Comparison of ENCODE assay signal across 25 cellular contexts in genomic region chr2:4898706-4899105, GRCh38.
A peak's percentile ranks its signal among the peaks of the same experiment; 100 is the strongest.
DNase-seq lines count a peak whose midpoint lies in the region; ATAC-seq, FAIRE-seq and TF ChIP-seq lines count a peak whose summit lies in the region.
"Had no signal": no experiment of that assay in that cellular context is flagged by ENCODE, and none has a peak within 500 bp of the region (broad histone marks: within the 10 kb centered on the region; RNA-seq: fewer than 3 reads in every experiment).

No MANE protein-coding gene starts in this region.

- no peaks in the 10 kb centered on the region for H3K4me1 Mint-ChIP-seq in astrocyte (ENCODE audit: low read depth, unreplicated experiment)
- H3K4me1 Mint-ChIP-seq: activated CD4-positive, alpha-beta T cell treated with anti-CD3 and anti-CD28 coated beads for 36 hours; activated naive CD4-positive, alpha-beta T cell treated with anti-CD3 and anti-CD28 coated beads, Interleukin-2, amount 50 U/mL, for 24 hours had no signal

- no peak overlapping the region for H2AFZ ChIP-seq in astrocyte (ENCODE audit: low read depth, low read length)
- no peak overlapping the region for H2AFZ ChIP-seq in keratinocyte (ENCODE audit: control insufficient read depth, low read length)
- H2AFZ ChIP-seq: hepatocyte had no signal

- no peaks in the 10 kb centered on the region for H3K27me3 ChIP-seq in astrocyte (ENCODE audit: insufficient read depth, low read length)
- no peaks in the 10 kb centered on the region for H3K27me3 ChIP-seq in keratinocyte (ENCODE audit: control insufficient read depth, extremely low read depth, insufficient read depth, low read length)
- H3K27me3 ChIP-seq: ascending aorta, hepatocyte, tibial nerve had no signal

- no peak overlapping the region for H3K27ac ChIP-seq in astrocyte (ENCODE audit: low read depth, low read length)
- no peak overlapping the region for H3K27ac ChIP-seq in keratinocyte (ENCODE audit: control insufficient read depth, insufficient read depth, low read length)
- H3K27ac ChIP-seq: 22Rv1, ascending aorta, hepatocyte, tibial nerve had no signal

- H3K79me2 ChIP-seq in astrocyte (ENCODE audit: insufficient read depth, low read length) (no peaks in the 10 kb centered on the region), keratinocyte (ENCODE audit: control insufficient read depth, insufficient read depth, low read length) (no peaks in the 10 kb centered on the region)
- H3K79me2 ChIP-seq: hepatocyte had no signal

- no peak overlapping the region for H3K4me3 Mint-ChIP-seq in astrocyte (ENCODE audit: unreplicated experiment)
- H3K4me3 Mint-ChIP-seq: activated CD4-positive, alpha-beta T cell treated with anti-CD3 and anti-CD28 coated beads for 36 hours; activated naive CD4-positive, alpha-beta T cell treated with anti-CD3 and anti-CD28 coated beads, Interleukin-2, amount 50 U/mL, for 24 hours; activated T-cell treated with anti-CD3 and anti-CD28 coated beads, Interleukin-2, amount 50 U/mL, for 72 hours; nephron had no signal

- H3K27me3 Mint-ChIP-seq in astrocyte (ENCODE audit: low read depth, unreplicated experiment): no peaks in the 10 kb centered on the region
- H3K27me3 Mint-ChIP-seq: activated CD4-positive, alpha-beta T cell treated with anti-CD3 and anti-CD28 coated beads for 36 hours; activated naive CD4-positive, alpha-beta T cell treated with anti-CD3 and anti-CD28 coated beads, Interleukin-2, amount 50 U/mL, for 24 hours had no signal

- H3K4me3 ChIP-seq in astrocyte (ENCODE audit: insufficient read depth, low read depth, low read length) (no peak overlapping the region), keratinocyte (ENCODE audit: control insufficient read depth in 2 of 3, extremely low read depth in 1 of 3, insufficient read depth in 2 of 3, low read depth in 1 of 3, low read length in 3 of 3) (peak overlapping the region in 1 of 3 experiments; percentile 7)
- H3K4me3 ChIP-seq: ascending aorta, hepatocyte, tibial nerve had no signal

- H3K9me1 ChIP-seq in keratinocyte (ENCODE audit: control insufficient read depth, extremely low read depth, insufficient read depth, low read length): no peaks in the 10 kb centered on the region

- no peak overlapping the region for H3K27ac Mint-ChIP-seq in astrocyte (ENCODE audit: unreplicated experiment)
- H3K27ac Mint-ChIP-seq: activated CD4-positive, alpha-beta T cell treated with anti-CD3 and anti-CD28 coated beads for 36 hours; activated naive CD4-positive, alpha-beta T cell treated with anti-CD3 and anti-CD28 coated beads, Interleukin-2, amount 50 U/mL, for 24 hours; activated T-cell treated with anti-CD3 and anti-CD28 coated beads, Interleukin-2, amount 50 U/mL, for 72 hours; nephron had no signal

- H3K4me2 ChIP-seq in astrocyte (ENCODE audit: low read length) (peak overlapping the region; percentile 29), keratinocyte (ENCODE audit: control insufficient read depth, extremely low read depth, insufficient read depth, low read depth, low read length) (peak overlapping the region; percentile 48)
- H3K4me2 ChIP-seq: hepatocyte had no signal

- FAIRE-seq in astrocyte (lab: Jason Lieb, UNC) (no peak), keratinocyte (lab: Jason Lieb, UNC) (peak; percentile 74)
- FAIRE-seq: GM18507, HepG2, kidney had no signal

- H3K36me3 Mint-ChIP-seq in astrocyte (ENCODE audit: low read depth, unreplicated experiment): no peaks in the 10 kb centered on the region
- H3K36me3 Mint-ChIP-seq: activated naive CD4-positive, alpha-beta T cell treated with anti-CD3 and anti-CD28 coated beads, Interleukin-2, amount 50 U/mL, for 24 hours had no signal

- H3K9me3 Mint-ChIP-seq in astrocyte (ENCODE audit: unreplicated experiment): peaks cover 2% of the 10 kb centered on the region
- H3K9me3 Mint-ChIP-seq: nephron had no signal

- H3K4me1 ChIP-seq in astrocyte (ENCODE audit: insufficient read depth, low read length): peaks cover 3% of the 10 kb centered on the region
- H3K4me1 ChIP-seq in keratinocyte (ENCODE audit: control insufficient read depth, extremely low read depth, insufficient read depth, low read length): peaks cover 18% of the 10 kb centered on the region
- H3K4me1 ChIP-seq: ascending aorta, Caco-2, tibial nerve had no signal

- peak; percentile 20 for DNase-seq in NCI-H748 treated with DMSO at 0.1 percent for 48 hours (lab: John Stamatoyannopoulos, UW)
- no peak for DNase-seq in NCI-H748 (lab: John Stamatoyannopoulos, UW; ENCODE audit: unreplicated experiment)
- peak; percentile 57 for DNase-seq in astrocyte (ENCODE audit: low read depth)
- no peak for DNase-seq in keratinocyte (ENCODE audit: low read depth, low spot score)
- no peak for DNase-seq in NCI-H2081 (lab: John Stamatoyannopoulos, UW)
- DNase-seq in cortex of kidney (lab: John Stamatoyannopoulos, UW): no peak
- DNase-seq in activated gamma-delta T cell treated with Interleukin-2 at 50 U/mL for 16 hours: no peak
- DNase-seq: activated CD4-positive, alpha-beta T cell treated with anti-CD3 and anti-CD28 coated beads for 36 hours; activated T-cell treated with anti-CD3 and anti-CD28 coated beads, Interleukin-2, amount 50 U/mL, for 72 hours; Caco-2; kidney; midbrain; NCI-H2171; NCI-H526; SHP77; stimulated activated naive CD4-positive, alpha-beta T cell treated with Interleukin-2 at 50 U/mL for 16 hours had no signal

- H3K9me3 ChIP-seq in astrocyte (ENCODE audit: insufficient read depth, low read depth, low read length) (no peaks in the 10 kb centered on the region), keratinocyte (ENCODE audit: control insufficient read depth, low read depth, low read length) (no peaks in the 10 kb centered on the region)
- H3K9me3 ChIP-seq: ascending aorta, Caco-2, tibial nerve had no signal

- H3K36me3 ChIP-seq in astrocyte (ENCODE audit: insufficient read depth, low read length): no peaks in the 10 kb centered on the region
- no peaks in the 10 kb centered on the region for H3K36me3 ChIP-seq in keratinocyte (ENCODE audit: control insufficient read depth in 2 of 2, extremely low read depth in 1 of 2, insufficient read depth in 2 of 2, low read length in 2 of 2)
- H3K36me3 ChIP-seq: ascending aorta, tibial nerve had no signal

- ATAC-seq in HG03159 (IDR thresholded peaks at IDR 0.05; ENCODE audit: unreplicated experiment): no peak
- ATAC-seq: activated CD4-positive, alpha-beta T cell treated with anti-CD3 and anti-CD28 coated beads for 36 hours; activated T-cell treated with anti-CD3 and anti-CD28 coated beads, Interleukin-2, amount 50 U/mL, for 72 hours; HepG2 had no signal

- dilution Hi-C loops in keratinocyte (cut with MboI; ENCODE audit: extremely low pct_ligation_motif_present, low sequenced_read_pairs): no loop called here

- H3K9ac ChIP-seq in astrocyte (ENCODE audit: low read length) (no peak overlapping the region), keratinocyte (ENCODE audit: control insufficient read depth, extremely low read depth, insufficient read depth, low read length) (no peak overlapping the region)

- TF ChIP-seq CTCF in astrocyte (IDR thresholded peaks at IDR 0.05; ENCODE audit: insufficient read depth, low read depth, low read length) (no peak), keratinocyte (optimal IDR thresholded peaks at IDR 0.05 in 1 of 3, IDR thresholded peaks at IDR 0.05 in 1 of 3, conservative IDR thresholded peaks at IDR 0.05 in 1 of 3; ENCODE audit: extremely low read depth in 1 of 3, insufficient read depth in 2 of 3, low read length in 3 of 3) (no peak)

- no peaks in the 10 kb centered on the region for H4K20me1 ChIP-seq in astrocyte (ENCODE audit: insufficient read depth, low read length)
- no peaks in the 10 kb centered on the region for H4K20me1 ChIP-seq in keratinocyte (ENCODE audit: control insufficient read depth, extremely low read depth, insufficient read depth, low read length)

Comparison
In these comparisons a context has a peak if more than half of its experiments do, and no peak if none do; other contexts are left out.
1. DNase-seq: peak in NCI-H748 treated with DMSO at 0.1 percent for 48 hours (single experiment) and astrocyte (single experiment); none in NCI-H748 (single experiment), keratinocyte (single experiment), NCI-H2081 (0 of 2), cortex of kidney (single experiment) and activated gamma-delta T cell treated with Interleukin-2 at 50 U/mL for 16 hours (single experiment).